Comparison of ENCODE assay signal across 12 cellular contexts in genomic region chr3:98561727-98562521, GRCh38. TPM values are rescaled to one million over a fixed set of nuclear protein-coding genes. Genes with fewer than 3 reads are reported as not detected.
A peak's percentile ranks its signal among the peaks of the same experiment; 100 is the strongest.
DNase-seq lines count a peak whose midpoint lies in the region; ATAC-seq and TF ChIP-seq lines count a peak whose summit lies in the region.
"Had no signal": no experiment of that assay in that cellular context is flagged by ENCODE, and none has a peak within 500 bp of the region (broad histone marks: within the 10 kb centered on the region; RNA-seq: fewer than 3 reads in every experiment).

No MANE protein-coding gene starts in this region.

- H2BK5ac ChIP-seq in mesenchymal stem cell (ENCODE audit: low read depth, low read length, poor library complexity, severe bottlenecking), result no peak overlapping the region

- H2AK5ac ChIP-seq in mesenchymal stem cell (ENCODE audit: low read length, severe bottlenecking), result no peak overlapping the region

- H3K79me1 ChIP-seq in mesenchymal stem cell (replicated peaks; ENCODE audit: low read length, poor library complexity, severe bottlenecking), result no peaks in the 10 kb centered on the region

- H3K36me3 ChIP-seq in mesenchymal stem cell (ENCODE audit: control insufficient read depth in 1 of 2, insufficient read depth in 2 of 2, low read depth in 1 of 2, low read length in 2 of 2), result no peaks in the 10 kb centered on the region
- H3K36me3 ChIP-seq: MG63 had no signal

- H3K36me3 Mint-ChIP-seq in T-helper 2 cell treated with Interferon-gamma antibody and Interleukin-4, amounts not matched to agents 5 μg/mL and 100 μg/mL, for 36 hours (ENCODE audit: low read depth), result peaks cover 19% of the 10 kb centered on the region

- peaks cover 0 to 4% of the 10 kb centered on the region in 2 experiments for H3K27me3 ChIP-seq in mesenchymal stem cell (ENCODE audit: control insufficient read depth in 1 of 2, insufficient read depth in 1 of 2, low read length in 2 of 2)
- H3K27me3 ChIP-seq: MG63 had no signal

- no peak overlapping the region for H3K4me3 ChIP-seq in mesenchymal stem cell (ENCODE audit: insufficient read depth in 1 of 2, low read depth in 1 of 2, low read length in 2 of 2)
- H3K4me3 ChIP-seq: MG63 had no signal

- no peak overlapping the region for H3K4me2 ChIP-seq in mesenchymal stem cell (ENCODE audit: low read length, poor library complexity, severe bottlenecking)

- H2BK12ac ChIP-seq in mesenchymal stem cell (ENCODE audit: low read length in 2 of 2), result peak overlapping the region in 1 of 2 experiments; percentile 21

- H3K27ac ChIP-seq in mesenchymal stem cell (ENCODE audit: low read length, poor library complexity, severe bottlenecking), result no peak overlapping the region
- H3K27ac ChIP-seq: 22Rv1 had no signal

- H3K4me1 Mint-ChIP-seq in T-helper 2 cell treated with Interferon-gamma antibody and Interleukin-4, amounts not matched to agents 5 μg/mL and 100 μg/mL, for 36 hours (ENCODE audit: low read depth), result peaks cover 85% of the 10 kb centered on the region

- H2AFZ ChIP-seq in mesenchymal stem cell (ENCODE audit: low read depth, low read length), result no peak overlapping the region

- H3K27me3 Mint-ChIP-seq in T-helper 2 cell treated with Interferon-gamma antibody and Interleukin-4, amounts not matched to agents 5 μg/mL and 100 μg/mL, for 36 hours (ENCODE audit: low read depth), result no peaks in the 10 kb centered on the region

- ATAC-seq in GM21825 (IDR thresholded peaks at IDR 0.05; ENCODE audit: unreplicated experiment), result peak; percentile 10
- ATAC-seq: stimulated activated effector memory CD8-positive, alpha-beta T cell treated with anti-CD3 and anti-CD28 coated beads, Interleukin-12 subunit alpha, Interleukin-12 subunit beta, amount 100 ng/mL, for 72 hours had no signal

- H3K4ac ChIP-seq in mesenchymal stem cell (ENCODE audit: low read depth in 1 of 2, low read length in 2 of 2), result no peak overlapping the region

- peaks cover 9% of the 10 kb centered on the region for H3K9me3 Mint-ChIP-seq in T-helper 2 cell treated with Interferon-gamma antibody and Interleukin-4, amounts not matched to agents 5 μg/mL and 100 μg/mL, for 36 hours
- H3K9me3 Mint-ChIP-seq: stimulated activated effector memory CD8-positive, alpha-beta T cell treated with anti-CD3 and anti-CD28 coated beads, Interleukin-12 subunit alpha, Interleukin-12 subunit beta, amount 100 ng/mL, for 72 hours had no signal

- no peak overlapping the region for H3K18ac ChIP-seq in mesenchymal stem cell (ENCODE audit: low read depth in 1 of 2, low read length in 2 of 2)

- no peak for TF ChIP-seq POLR2A in erythroblast (IDR thresholded peaks at IDR 0.05; ENCODE audit: low read length)

- 97% methylated on average over 2 of the region's 5 CpGs for WGBS in mesenchymal stem cell

- no peaks in the 10 kb centered on the region for H3K9me3 ChIP-seq in mesenchymal stem cell (ENCODE audit: control insufficient read depth, low read length)
- H3K9me3 ChIP-seq: MG63 had no signal

- H2BK120ac ChIP-seq in mesenchymal stem cell (ENCODE audit: low read depth, low read length), result no peak overlapping the region

- H4K8ac ChIP-seq in mesenchymal stem cell (ENCODE audit: low read length), result no peak overlapping the region

- no peak overlapping the region for H2BK15ac ChIP-seq in mesenchymal stem cell (ENCODE audit: low read depth, poor library complexity, severe bottlenecking)

- DNase-seq in NOMO-1 treated with DMSO at 0.1 percent for 48 hours (lab: John Stamatoyannopoulos, UW; ENCODE audit: unreplicated experiment) (peak; percentile 24), NOMO-1 treated with dmso at 0.1 percent for 144 hours (lab: John Stamatoyannopoulos, UW; ENCODE audit: unreplicated experiment) (no peak), mesenchymal stem cell (peak; percentile 41), NCI-H2081 treated with DMSO at 0.1 percent for 48 hours (lab: John Stamatoyannopoulos, UW) (no peak), erythroblast (lab: John Stamatoyannopoulos, UW) (no peak)
- DNase-seq in T-helper 2 cell treated with Interferon-gamma antibody and Interleukin-4, amounts not matched to agents 5 μg/mL and 100 μg/mL, for 36 hours (ENCODE audit: low spot score), result no peak
- DNase-seq in stimulated activated naive CD4-positive, alpha-beta T cell (lab: John Stamatoyannopoulos, UW), result no peak
- DNase-seq: activated T-cell treated with anti-CD3 and anti-CD28 coated beads, Interleukin-2, amount 50 U/mL, for 1 hour; MG63 had no signal

- no peaks in the 10 kb centered on the region for H3K4me1 ChIP-seq in mesenchymal stem cell (ENCODE audit: control insufficient read depth, insufficient read depth, low read depth, low read length)

- peak overlapping the region; percentile 53 for H3K4me3 Mint-ChIP-seq in T-helper 2 cell treated with Interferon-gamma antibody and Interleukin-4, amounts not matched to agents 5 μg/mL and 100 μg/mL, for 36 hours

- no peak overlapping the region for H3K9ac ChIP-seq in mesenchymal stem cell (ENCODE audit: low read length)

- H3K14ac ChIP-seq in mesenchymal stem cell (ENCODE audit: low read length in 2 of 2), result no peak overlapping the region

- no peak overlapping the region for H3K23ac ChIP-seq in mesenchymal stem cell (ENCODE audit: low read length in 2 of 2)

- H3K27ac Mint-ChIP-seq in T-helper 2 cell treated with Interferon-gamma antibody and Interleukin-4, amounts not matched to agents 5 μg/mL and 100 μg/mL, for 36 hours, result peak overlapping the region; percentile 76

- no peak overlapping the region for H4K91ac ChIP-seq in mesenchymal stem cell (ENCODE audit: low read length)

RNA-seq across cellular contexts. Expression of gene GPR15, which starts 30.1 kb away (rescaled TPM):
- not detected for polyA plus RNA-seq in mesenchymal stem cell (2013, experiment 1 of 2)
- polyA plus RNA-seq in mesenchymal stem cell (2013, experiment 2 of 2), result not detected

RNA-seq across cellular contexts. Expression of gene CPOX, which starts 31.5 kb away (rescaled TPM):
- polyA plus RNA-seq in mesenchymal stem cell (2013, experiment 1 of 2), result 15.8 TPM
- 16.0 TPM for polyA plus RNA-seq in mesenchymal stem cell (2013, experiment 2 of 2)

RNA-seq across cellular contexts. Expression of gene CLDND1, which starts 39.2 kb away (rescaled TPM):
- 112 TPM for polyA plus RNA-seq in mesenchymal stem cell (2013, experiment 1 of 2)
- polyA plus RNA-seq in mesenchymal stem cell (2013, experiment 2 of 2), result 120 TPM

Comparison
In these comparisons a context has a peak if more than half of its experiments do, and no peak if none do; other contexts are left out.
1. DNase-seq: peak in NOMO-1 treated with DMSO at 0.1 percent for 48 hours (single experiment) and mesenchymal stem cell (single experiment); none in NOMO-1 treated with dmso at 0.1 percent for 144 hours (single experiment), T-helper 2 cell treated with Interferon-gamma antibody and Interleukin-4, amounts not matched to agents 5 μg/mL and 100 μg/mL, for 36 hours (single experiment), NCI-H2081 treated with DMSO at 0.1 percent for 48 hours (single experiment), erythroblast (0 of 2) and stimulated activated naive CD4-positive, alpha-beta T cell (0 of 6).